Comparison of ENCODE assay signal across 8 cellular contexts in genomic region chr6:37820713-37821069, GRCh38. TPM values are rescaled to one million over a fixed set of nuclear protein-coding genes. Genes with fewer than 3 reads are reported as not detected.
A peak's percentile ranks its signal among the peaks of the same experiment; 100 is the strongest.
DNase-seq lines count a peak whose midpoint lies in the region; ATAC-seq and FAIRE-seq lines count a peak whose summit lies in the region.

No MANE protein-coding gene starts in this region.

- no peaks in the 10 kb centered on the region for H3K36me3 ChIP-seq in iPS DF 6.9 (ENCODE audit: control insufficient read depth, insufficient read depth, low read length)

- no peak for ATAC-seq in activated CD8-positive, alpha-beta T cell treated with anti-CD3 and anti-CD28 coated beads, Interleukin-2, amount 10 ng/mL, durations not matched to agents 7 days and 5 days
- no peak for ATAC-seq in stimulated activated naive B cell treated with anti-CD40 and anti-IgM and Interleukin-4, amounts not matched to agents 10 μg/mL and 1 μg/mL and 100 μg/mL, for 72 hours (replicated peaks)

- H3K36me3 Mint-ChIP-seq in activated CD8-positive, alpha-beta T cell treated with anti-CD3 and anti-CD28 coated beads, Interleukin-2, amount 10 ng/mL, durations not matched to agents 7 days and 5 days (ENCODE audit: low read depth) = peaks cover 3% of the 10 kb centered on the region
- peaks cover 5 to 12% of the 10 kb centered on the region in 2 donors for H3K36me3 Mint-ChIP-seq in stimulated activated naive B cell treated with anti-CD40 and anti-IgM and Interleukin-4, amounts not matched to agents 10 μg/mL and 1 μg/mL and 100 μg/mL, for 72 hours

- H3K27me3 Mint-ChIP-seq in activated CD8-positive, alpha-beta T cell treated with anti-CD3 and anti-CD28 coated beads, Interleukin-2, amount 10 ng/mL, durations not matched to agents 7 days and 5 days (ENCODE audit: low read depth) = peaks cover 8% of the 10 kb centered on the region
- H3K27me3 Mint-ChIP-seq in stimulated activated naive B cell treated with anti-CD40 and anti-IgM and Interleukin-4, amounts not matched to agents 10 μg/mL and 1 μg/mL and 100 μg/mL, for 72 hours = no peaks in the 10 kb centered on the region

- no peaks in the 10 kb centered on the region for H3K9me3 Mint-ChIP-seq in activated CD8-positive, alpha-beta T cell treated with anti-CD3 and anti-CD28 coated beads, Interleukin-2, amount 10 ng/mL, durations not matched to agents 7 days and 5 days (ENCODE audit: insufficient read depth)
- H3K9me3 Mint-ChIP-seq in stimulated activated naive B cell treated with anti-CD40 and anti-IgM and Interleukin-4, amounts not matched to agents 10 μg/mL and 1 μg/mL and 100 μg/mL, for 72 hours = no peaks in the 10 kb centered on the region

- peak overlapping the region; percentile 97; the same call in 1 of the 2 replicates for H3K4me3 ChIP-seq in iPS DF 6.9 (ENCODE audit: low read length)

- no peak overlapping the region for H3K27ac ChIP-seq in iPS DF 6.9 (ENCODE audit: low read length)

- DNase-seq in NCI-H345 (lab: John Stamatoyannopoulos, UW) (peak; percentile 5), NCI-H345 treated with DMSO at 0.1 percent for 48 hours (lab: John Stamatoyannopoulos, UW; ENCODE audit: unreplicated experiment) (no peak), iPS DF 6.9 (ENCODE audit: low read depth, low spot score) (no peak), RCC 7860 (ENCODE audit: low spot score) (no peak), occipital lobe (lab: John Stamatoyannopoulos, UW) (no peak), C1 segment of cervical spinal cord (lab: John Stamatoyannopoulos, UW) (no peak)
- DNase-seq in activated CD8-positive, alpha-beta T cell treated with anti-CD3 and anti-CD28 coated beads, Interleukin-2, amount 10 ng/mL, durations not matched to agents 7 days and 5 days = no peak
- DNase-seq in stimulated activated naive B cell treated with anti-CD40 and anti-IgM and Interleukin-4, amounts not matched to agents 10 μg/mL and 1 μg/mL and 100 μg/mL, for 72 hours = no peak

- H3K4me3 Mint-ChIP-seq in activated CD8-positive, alpha-beta T cell treated with anti-CD3 and anti-CD28 coated beads, Interleukin-2, amount 10 ng/mL, durations not matched to agents 7 days and 5 days = peak overlapping the region; percentile 84
- H3K4me3 Mint-ChIP-seq in stimulated activated naive B cell treated with anti-CD40 and anti-IgM and Interleukin-4, amounts not matched to agents 10 μg/mL and 1 μg/mL and 100 μg/mL, for 72 hours = peak overlapping the region; percentile 95 to 100

- peaks cover 48% of the 10 kb centered on the region for H3K4me1 Mint-ChIP-seq in activated CD8-positive, alpha-beta T cell treated with anti-CD3 and anti-CD28 coated beads, Interleukin-2, amount 10 ng/mL, durations not matched to agents 7 days and 5 days (ENCODE audit: low read depth)
- H3K4me1 Mint-ChIP-seq in stimulated activated naive B cell treated with anti-CD40 and anti-IgM and Interleukin-4, amounts not matched to agents 10 μg/mL and 1 μg/mL and 100 μg/mL, for 72 hours = peaks cover 30 to 50% of the 10 kb centered on the region in 2 donors

- no peaks in the 10 kb centered on the region for H3K4me1 ChIP-seq in iPS DF 6.9 (ENCODE audit: control insufficient read depth, insufficient read depth, low read length)

- H3K9me3 ChIP-seq in iPS DF 6.9 (ENCODE audit: control insufficient read depth, insufficient read depth, low read length) = no peaks in the 10 kb centered on the region

- peak overlapping the region; percentile 84 for H3K27ac Mint-ChIP-seq in activated CD8-positive, alpha-beta T cell treated with anti-CD3 and anti-CD28 coated beads, Interleukin-2, amount 10 ng/mL, durations not matched to agents 7 days and 5 days
- peak overlapping the region; percentile 96 for H3K27ac Mint-ChIP-seq in stimulated activated naive B cell treated with anti-CD40 and anti-IgM and Interleukin-4, amounts not matched to agents 10 μg/mL and 1 μg/mL and 100 μg/mL, for 72 hours

- WGBS in iPS DF 6.9 (ENCODE audit: insufficient coverage, insufficient read length) = no CpG with 5 or more reads among the region's 3 CpGs

- H3K27me3 ChIP-seq in iPS DF 6.9 (ENCODE audit: control insufficient read depth, insufficient read depth, low read length) = no peaks in the 10 kb centered on the region

- POLR2A ChIA-PET in activated CD8-positive, alpha-beta T cell treated with anti-CD3 and anti-CD28 coated beads, Interleukin-2, amount 10 ng/mL, durations not matched to agents 7 days and 5 days (lab: Charles Lee) = no interaction called here

- CTCF ChIA-PET in activated CD8-positive, alpha-beta T cell treated with anti-CD3 and anti-CD28 coated beads, Interleukin-2, amount 10 ng/mL, durations not matched to agents 7 days and 5 days (lab: Charles Lee) = interaction anchor here (0.7 kb wide), 1 partner anchor 32 kb away, joined by 3 read pairs; no protein-coding TSS in a partner anchor

- no peak for FAIRE-seq in RCC 7860 (lab: Jason Lieb, UNC)

RNA-seq across cellular contexts. Expression of gene ZFAND3, which starts 1.2 kb away (rescaled TPM):
- total RNA-seq in activated CD8-positive, alpha-beta T cell treated with anti-CD3 and anti-CD28 coated beads, Interleukin-2, amount 10 ng/mL, durations not matched to agents 7 days and 5 days = 10 to 100 TPM; 27.5 to 29.2 TPM
- total RNA-seq in occipital lobe = 23.4 TPM
